In genomic region chr3:182233405-182233804, GRCh38 we compare ENCODE assay signal across 23 cellular contexts.
DNase-seq lines count a peak whose midpoint lies in the region; ATAC-seq, FAIRE-seq and TF ChIP-seq lines count a peak whose summit lies in the region.
"Had no signal": no experiment of that assay in that cellular context is flagged by ENCODE, and none has a peak within 500 bp of the region (broad histone marks: within the 10 kb centered on the region; RNA-seq: fewer than 3 reads in every experiment).

No MANE protein-coding gene starts in this region.

- H4K91ac ChIP-seq in H1 (replicated peaks; ENCODE audit: insufficient read length, low read length) = no peak overlapping the region

- ATAC-seq in HepG2 = no peak
- ATAC-seq in right lobe of liver = no peak
- no peak for ATAC-seq in stimulated activated memory B cell treated with anti-CD40 and anti-IgM and Interleukin-4, amounts not matched to agents 10 μg/mL and 1 μg/mL and 100 μg/mL, for 72 hours
- ATAC-seq: A549; CD8-positive, alpha-beta T cell had no signal

- H2BK20ac ChIP-seq in H1 (ENCODE audit: low read length) = no peak overlapping the region

- DNase-seq in HepG2 (ENCODE audit: low spot score) (no peak), right lobe of liver (no peak), NCI-H69 (lab: John Stamatoyannopoulos, UW) (peak; percentile 46), H1 (ENCODE audit: low read depth in 1 of 2, low spot score in 2 of 2) (no peak), esophagus muscularis mucosa (ENCODE audit: extremely low spot score) (no peak)
- no peak for DNase-seq in activated CD4-positive, CD25-positive, alpha-beta regulatory T cell treated with anti-CD3 and anti-CD28 coated beads, Interleukin-2, amount 50 U/mL, for 72 hours
- DNase-seq: AML-193; Caco-2; Calu3; CD4-positive, alpha-beta T cell; CD8-positive, alpha-beta T cell; DMS79 treated with DMSO at 0.1 percent for 48 hours; GF-D8 had no signal

- no peaks in the 10 kb centered on the region; the same call in 1 of the 2 replicates for H3K23me2 ChIP-seq in H1 (ENCODE audit: low read depth, low read length)

- H2BK5ac ChIP-seq in H1 (ENCODE audit: low read depth, low read length) = no peak overlapping the region

- H3K79me2 ChIP-seq in HepG2 (ENCODE audit: insufficient read depth, low read length) (no peaks in the 10 kb centered on the region), H1 (ENCODE audit: control insufficient read depth in 1 of 2, insufficient read depth in 2 of 2, low read length in 2 of 2) (no peaks in the 10 kb centered on the region)

- no peak overlapping the region for H3K4ac ChIP-seq in H1 (replicated peaks; ENCODE audit: insufficient read length, low read depth, low read length)

- H3K27ac Mint-ChIP-seq in stimulated activated memory B cell treated with anti-CD40 and anti-IgM and Interleukin-4, amounts not matched to agents 10 μg/mL and 1 μg/mL and 100 μg/mL, for 72 hours = no peak overlapping the region
- H3K27ac Mint-ChIP-seq: B cell; CD4-positive, alpha-beta T cell; CD8-positive, alpha-beta T cell had no signal

- TF ChIP-seq EP300 in HepG2 (IDR thresholded peaks at IDR 0.05; ENCODE audit: low read depth in 2 of 2, low read length in 2 of 2) = no peak
- no peak for TF ChIP-seq EP300 in HepG2 (CRISPR knock-in tag; IDR thresholded peaks at IDR 0.05; ENCODE audit: borderline replicate concordance)
- TF ChIP-seq EP300 in H1 (IDR thresholded peaks at IDR 0.05; ENCODE audit: borderline replicate concordance in 1 of 2, low read depth in 2 of 2, low read length in 2 of 2) = no peak
- no peak for TF ChIP-seq EP300 in esophagus muscularis mucosa (IDR thresholded peaks at IDR 0.05)

- FAIRE-seq in HepG2 (lab: Jason Lieb, UNC) (no peak), H1 (lab: Jason Lieb, UNC) (no peak)
- FAIRE-seq: A549, D721Med, G401.6, GM12891, GM19239 had no signal

- TF ChIP-seq POLR2A in HepG2 (IDR thresholded peaks at IDR 0.05; ENCODE audit: insufficient read depth in 1 of 2, low read depth in 2 of 2, low read length in 2 of 2) (no peak), right lobe of liver (IDR thresholded peaks at IDR 0.05) (no peak), H1 (IDR thresholded peaks at IDR 0.05; ENCODE audit: control extremely low read depth in 1 of 2, low read depth in 2 of 2, low read length in 2 of 2) (no peak), esophagus muscularis mucosa (IDR thresholded peaks at IDR 0.05; ENCODE audit: low read depth) (no peak)

- H3K4me3 ChIP-seq in HepG2 (replicated peaks in 1 of 3; ENCODE audit: insufficient read depth in 1 of 3, low read depth in 2 of 3, low read length in 3 of 3) = no peak overlapping the region
- no peak overlapping the region for H3K4me3 ChIP-seq in right lobe of liver
- no peak overlapping the region for H3K4me3 ChIP-seq in H1 (ENCODE audit: extremely low read depth in 1 of 4, insufficient read depth in 2 of 4, low read depth in 3 of 4, low read length in 4 of 4)
- no peak overlapping the region for H3K4me3 ChIP-seq in esophagus muscularis mucosa
- H3K4me3 ChIP-seq: A549; BLaER1 treated with 17β-estradiol and CSF1 and Interleukin-3, amounts not matched to agents 10 nM and 100 nM had no signal

- H3K4me2 ChIP-seq in HepG2 (ENCODE audit: low read depth, low read length) = no peak overlapping the region
- no peak overlapping the region for H3K4me2 ChIP-seq in H1 (ENCODE audit: insufficient read depth in 1 of 2, low read depth in 2 of 2, low read length in 2 of 2)
- H3K4me2 ChIP-seq: A549; BLaER1 treated with 17β-estradiol and CSF1 and Interleukin-3, amounts not matched to agents 10 nM and 100 nM had no signal

- H4K8ac ChIP-seq in H1 (ENCODE audit: extremely low read depth, insufficient read depth, low read length) = no peak overlapping the region

- no peaks in the 10 kb centered on the region for H3K36me3 Mint-ChIP-seq in stimulated activated memory B cell treated with anti-CD40 and anti-IgM and Interleukin-4, amounts not matched to agents 10 μg/mL and 1 μg/mL and 100 μg/mL, for 72 hours
- H3K36me3 Mint-ChIP-seq: CD8-positive, alpha-beta T cell had no signal

- H3K4me1 ChIP-seq in HepG2 (ENCODE audit: insufficient read depth, low read length) (peaks cover 31% of the 10 kb centered on the region), right lobe of liver (no peaks in the 10 kb centered on the region), H1 (replicated peaks in 1 of 4; ENCODE audit: control insufficient read depth in 3 of 4, insufficient read depth in 4 of 4, low read length in 3 of 4) (no peaks in the 10 kb centered on the region), esophagus muscularis mucosa (no peaks in the 10 kb centered on the region)
- H3K4me1 ChIP-seq: BLaER1 treated with 17β-estradiol and CSF1 and Interleukin-3, amounts not matched to agents 10 nM and 100 nM; Caco-2 had no signal

- no peak for TF ChIP-seq CTCF in HepG2 (CRISPR knock-in tag; IDR thresholded peaks at IDR 0.05)
- TF ChIP-seq CTCF in right lobe of liver (IDR thresholded peaks at IDR 0.05) = no peak
- TF ChIP-seq CTCF in H1 (IDR thresholded peaks at IDR 0.05; ENCODE audit: control extremely low read depth in 1 of 3, insufficient read depth in 1 of 3, low read depth in 1 of 3, low read length in 3 of 3) = no peak
- no peak for TF ChIP-seq CTCF in esophagus muscularis mucosa (IDR thresholded peaks at IDR 0.05)

- no peaks in the 10 kb centered on the region for H3K36me3 ChIP-seq in HepG2 (replicated peaks in 1 of 2; ENCODE audit: control insufficient read depth in 1 of 2, insufficient read depth in 2 of 2, low read length in 2 of 2)
- no peaks in the 10 kb centered on the region for H3K36me3 ChIP-seq in right lobe of liver
- no peaks in the 10 kb centered on the region for H3K36me3 ChIP-seq in H1 (ENCODE audit: control insufficient read depth in 2 of 4, insufficient read depth in 4 of 4, low read length in 3 of 4)
- H3K36me3 ChIP-seq in esophagus muscularis mucosa = no peaks in the 10 kb centered on the region
- H3K36me3 ChIP-seq: BLaER1 treated with 17β-estradiol and CSF1 and Interleukin-3, amounts not matched to agents 10 nM and 100 nM had no signal

- no peaks in the 10 kb centered on the region for H3K27me3 Mint-ChIP-seq in stimulated activated memory B cell treated with anti-CD40 and anti-IgM and Interleukin-4, amounts not matched to agents 10 μg/mL and 1 μg/mL and 100 μg/mL, for 72 hours
- H3K27me3 Mint-ChIP-seq: B cell; CD4-positive, alpha-beta T cell had no signal

- H3K4me3 Mint-ChIP-seq in stimulated activated memory B cell treated with anti-CD40 and anti-IgM and Interleukin-4, amounts not matched to agents 10 μg/mL and 1 μg/mL and 100 μg/mL, for 72 hours = no peak overlapping the region
- H3K4me3 Mint-ChIP-seq: B cell; CD4-positive, alpha-beta T cell; CD8-positive, alpha-beta T cell had no signal

- H3K18ac ChIP-seq in H1 (ENCODE audit: extremely low read depth, low read length) = no peak overlapping the region

- H2AFZ ChIP-seq in HepG2 (ENCODE audit: low read length) (no peak overlapping the region), H1 (ENCODE audit: low read length) (no peak overlapping the region)

- no peak overlapping the region for H3K9ac ChIP-seq in HepG2 (ENCODE audit: insufficient read depth, low read depth, low read length)
- H3K9ac ChIP-seq in H1 (replicated peaks in 1 of 4; ENCODE audit: extremely low read depth in 1 of 4, low read depth in 3 of 4, low read length in 3 of 4) = no peak overlapping the region
- H3K9ac ChIP-seq: BLaER1 treated with 17β-estradiol and CSF1 and Interleukin-3, amounts not matched to agents 10 nM and 100 nM had no signal

- H4K20me1 ChIP-seq in HepG2 (ENCODE audit: insufficient read depth, low read length) = no peaks in the 10 kb centered on the region
- no peaks in the 10 kb centered on the region for H4K20me1 ChIP-seq in H1 (replicated peaks in 1 of 2; ENCODE audit: control insufficient read depth in 1 of 2, insufficient read depth in 2 of 2, low read length in 2 of 2)
- H4K20me1 ChIP-seq: BLaER1 treated with 17β-estradiol and CSF1 and Interleukin-3, amounts not matched to agents 10 nM and 100 nM had no signal

- BruUV-seq in HepG2 (replicated peaks; lab: Mats Ljungman, UMichigan) = no TSS peak

- H2BK120ac ChIP-seq in H1 (replicated peaks; ENCODE audit: low read depth, low read length) = no peak overlapping the region

- intact Hi-C loops in HepG2 (cut with micrococcal nuclease; ENCODE audit: unreplicated experiment) = no loop called here
- intact Hi-C loops in right lobe of liver (cut with DNase I) = no loop called here
- intact Hi-C loops in esophagus muscularis mucosa (cut with DNase I) = no loop called here

- TF ChIP-seq RAD21 in HepG2 (CRISPR knock-in tag; IDR thresholded peaks at IDR 0.05) (no peak), H1 (IDR thresholded peaks at IDR 0.05 in 1 of 2, conservative IDR thresholded peaks at IDR 0.05 in 1 of 2; ENCODE audit: low read depth in 2 of 2, low read length in 2 of 2) (no peak)

- no peaks in the 10 kb centered on the region for H3K27me3 ChIP-seq in HepG2 (ENCODE audit: control insufficient read depth in 1 of 2, insufficient read depth in 2 of 2, low read length in 2 of 2)
- no peaks in the 10 kb centered on the region for H3K27me3 ChIP-seq in right lobe of liver
- no peaks in the 10 kb centered on the region for H3K27me3 ChIP-seq in H1 (replicated peaks in 1 of 4; ENCODE audit: control insufficient read depth in 3 of 4, extremely low read depth in 1 of 4, insufficient read depth in 3 of 4, low read length in 3 of 4)
- H3K27me3 ChIP-seq in esophagus muscularis mucosa = no peaks in the 10 kb centered on the region
- H3K27me3 ChIP-seq: BLaER1 treated with 17β-estradiol and CSF1 and Interleukin-3, amounts not matched to agents 10 nM and 100 nM had no signal

- no peak overlapping the region for H3K23ac ChIP-seq in H1 (ENCODE audit: insufficient read length)

- no peak overlapping the region for H2BK15ac ChIP-seq in H1 (ENCODE audit: low read length)

- H3K56ac ChIP-seq in H1 (replicated peaks; ENCODE audit: insufficient read length, low read depth, low read length) = no peak overlapping the region

- H3K4me1 Mint-ChIP-seq in stimulated activated memory B cell treated with anti-CD40 and anti-IgM and Interleukin-4, amounts not matched to agents 10 μg/mL and 1 μg/mL and 100 μg/mL, for 72 hours = no peaks in the 10 kb centered on the region
- H3K4me1 Mint-ChIP-seq: B cell had no signal

- H3K79me1 ChIP-seq in H1 (ENCODE audit: low read depth, low read length) = no peaks in the 10 kb centered on the region

- POLR2A ChIA-PET in HepG2 (lab: Yijun Ruan, JAX) (no interaction called here), H1 (lab: Charles Lee; ENCODE audit: partially characterized antibody) (interaction anchor here (0.7 kb wide), 1 partner anchor 283 kb away, joined by 3 read pairs; no protein-coding TSS in a partner anchor)

- in situ Hi-C loops in HepG2 (cut with HindIII; ENCODE audit: extremely low pct_ligation_motif_present, low pct_unique_long_range_greater_than_20kb) = no loop called here

- H2BK12ac ChIP-seq in H1 (ENCODE audit: low read depth, low read length) = no peak overlapping the region

- H3K9me3 Mint-ChIP-seq in stimulated activated memory B cell treated with anti-CD40 and anti-IgM and Interleukin-4, amounts not matched to agents 10 μg/mL and 1 μg/mL and 100 μg/mL, for 72 hours = no peaks in the 10 kb centered on the region
- H3K9me3 Mint-ChIP-seq: CD4-positive, alpha-beta T cell; CD8-positive, alpha-beta T cell had no signal

- H3K14ac ChIP-seq in H1 (ENCODE audit: insufficient read length) = no peak overlapping the region

- no peak overlapping the region for H4K5ac ChIP-seq in H1 (ENCODE audit: insufficient read length, low read depth, low read length)

- no peak overlapping the region for H2AK5ac ChIP-seq in H1 (ENCODE audit: low read depth, low read length)

- 97% methylated on average over 1 of the region's 1 CpG for WGBS in HepG2 (ENCODE audit: low lambda C conversion rate)
- WGBS in right lobe of liver (ENCODE audit: insufficient coverage, low coverage, low lambda C conversion rate, missing lambda C conversion rate) = 100% methylated on average over 1 of the region's 1 CpG
- 91% methylated on average over 1 of the region's 1 CpG; no CpG with 5 or more reads in 1 of the 2 experiments for WGBS in H1 (ENCODE audit: extremely low coverage in 1 of 2, insufficient coverage in 1 of 2, insufficient read length in 1 of 2, insufficient replicate concordance in 2 of 2, low coverage in 1 of 2, low lambda C conversion rate in 2 of 2, missing lambda C conversion rate in 1 of 2), 2 experiments
- WGBS in esophagus muscularis mucosa = 100% methylated on average over 1 of the region's 1 CpG

- H3K27ac ChIP-seq in HepG2 (ENCODE audit: extremely low read length, insufficient read depth, low read length) (no peak overlapping the region), right lobe of liver (no peak overlapping the region), H1 (ENCODE audit: low read depth, low read length) (no peak overlapping the region), esophagus muscularis mucosa (replicated peaks in 1 of 4) (no peak overlapping the region)
- H3K27ac ChIP-seq: 22Rv1; A549; BLaER1 treated with 17β-estradiol and CSF1 and Interleukin-3, amounts not matched to agents 10 nM and 100 nM; C4-2B had no signal

- CTCF ChIA-PET in HepG2 (lab: Yijun Ruan, JAX; ENCODE audit: low intra/inter-chr PET ratio, low total read pairs) = no interaction called here
- CTCF ChIA-PET in H1 (lab: Charles Lee; ENCODE audit: partially characterized antibody) = interaction anchor here (0.7 to 1.6 kb wide), 3 partner anchors 9 to 15 kb away, joined by 3 to 4 read pairs (median 3); no protein-coding TSS in a partner anchor

- H3K9me3 ChIP-seq in HepG2 (ENCODE audit: low read length) (no peaks in the 10 kb centered on the region), right lobe of liver (no peaks in the 10 kb centered on the region), H1 (ENCODE audit: insufficient read depth in 2 of 2, low read depth in 1 of 2, low read length in 1 of 2) (no peaks in the 10 kb centered on the region), esophagus muscularis mucosa (no peaks in the 10 kb centered on the region)
- H3K9me3 ChIP-seq: A549; BLaER1 treated with 17β-estradiol and CSF1 and Interleukin-3, amounts not matched to agents 10 nM and 100 nM; Caco-2 had no signal

Comparison
In these comparisons a context has a peak if more than half of its experiments do, and no peak if none do; other contexts are left out.
1. Of the 41 proteins assayed by ChIP-seq in both HepG2 and H1: peak only in HepG2: none; only in H1: none; in both: SRF; in neither: 40.